In genomic region chr14:65461730-65462129, GRCh38 we compare ENCODE assay signal across 11 cellular contexts. TPM values are rescaled to one million over a fixed set of nuclear protein-coding genes. Genes with fewer than 3 reads are reported as not detected.
DNase-seq lines count a peak whose midpoint lies in the region; ATAC-seq and TF ChIP-seq lines count a peak whose summit lies in the region.
"Had no signal": no experiment of that assay in that cellular context is flagged by ENCODE, and none has a peak within 500 bp of the region (broad histone marks: within the 10 kb centered on the region; RNA-seq: fewer than 3 reads in every experiment).

No MANE protein-coding gene starts in this region.

- H3K27me3 ChIP-seq in CD4-positive, alpha-beta memory T cell (ENCODE audit: insufficient read depth, low read length), result no peaks in the 10 kb centered on the region
- H3K27me3 ChIP-seq: suprapubic skin had no signal

- peak overlapping the region in 6 of 7 donors; percentile 1 to 86 (median 74) for H3K27ac Mint-ChIP-seq in CD4-positive, alpha-beta memory T cell

- H3K9me3 Mint-ChIP-seq in CD4-positive, alpha-beta memory T cell, result peaks cover 0 to 7% (median 0%) of the 10 kb centered on the region in 8 donors

- H3K27ac ChIP-seq in CD4-positive, alpha-beta memory T cell (ENCODE audit: low read depth, low read length), result no peak overlapping the region
- H3K27ac ChIP-seq in coronary artery, result no peak overlapping the region
- H3K27ac ChIP-seq: suprapubic skin had no signal

- H3K4me3 ChIP-seq in CD4-positive, alpha-beta memory T cell (ENCODE audit: low read length in 2 of 2), result no peak overlapping the region
- no peak overlapping the region for H3K4me3 ChIP-seq in coronary artery
- H3K4me3 ChIP-seq: suprapubic skin had no signal

- no peaks in the 10 kb centered on the region for H3K27me3 Mint-ChIP-seq in CD4-positive, alpha-beta memory T cell

- peaks cover 5% of the 10 kb centered on the region for H3K36me3 ChIP-seq in CD4-positive, alpha-beta memory T cell (ENCODE audit: insufficient read depth, low read length)

- intact Hi-C loops in CD4-positive, alpha-beta memory T cell (cut with micrococcal nuclease), result no loop called here

- H3K4me1 Mint-ChIP-seq in CD4-positive, alpha-beta memory T cell, result peaks cover 27 to 62% (median 44%) of the 10 kb centered on the region in 4 donors

- POLR2A ChIA-PET in CD4-positive, alpha-beta memory T cell (lab: Charles Lee; ENCODE audit: partially characterized antibody), result interaction anchor here (1.0 to 1.1 kb wide), 2 partner anchors 10 to 46 kb away, joined by 3 to 5 read pairs; no protein-coding TSS in a partner anchor

- H3K4me1 ChIP-seq in CD4-positive, alpha-beta memory T cell (ENCODE audit: insufficient read depth, low read length), result peaks cover 23% of the 10 kb centered on the region

- no peaks in the 10 kb centered on the region for H3K9me3 ChIP-seq in CD4-positive, alpha-beta memory T cell (ENCODE audit: control insufficient read depth in 1 of 2, low read length in 2 of 2)
- H3K9me3 ChIP-seq: suprapubic skin had no signal

- TF ChIP-seq CTCF in coronary artery (IDR thresholded peaks at IDR 0.05), result no peak

- H3K36me3 Mint-ChIP-seq in CD4-positive, alpha-beta memory T cell, result peaks cover 36 to 52% of the 10 kb centered on the region in 2 donors

- CTCF ChIA-PET in CD4-positive, alpha-beta memory T cell (lab: Charles Lee; ENCODE audit: partially characterized antibody), result interaction anchor here (0.5 to 1.2 kb wide), 2 partner anchors 10 to 215 kb away, joined by 3 read pairs; no protein-coding TSS in a partner anchor

- H3K4me3 Mint-ChIP-seq in CD4-positive, alpha-beta memory T cell, result peak overlapping the region in 3 of 8 donors; percentile 3 to 37 (median 27)

- DNase-seq in CD4-positive, alpha-beta memory T cell, result no peak
- peak; percentile 90 for DNase-seq in NCI-H2171 treated with DMSO at 0.1 percent for 48 hours (lab: John Stamatoyannopoulos, UW)
- DNase-seq in dermis blood vessel endothelial cell, result peak; percentile 5
- DNase-seq in iPS-NIHi11 (ENCODE audit: low spot score), result no peak
- DNase-seq in DMS153 (lab: John Stamatoyannopoulos, UW), result no peak
- DNase-seq in AML-193 (lab: John Stamatoyannopoulos, UW), result no peak
- no peak for DNase-seq in coronary artery (ENCODE audit: low spot score)
- DNase-seq: retina had no signal

- ATAC-seq in GM21381 (IDR thresholded peaks at IDR 0.05; ENCODE audit: unreplicated experiment), result peak; percentile 31
- ATAC-seq: Panc1 had no signal

RNA-seq across cellular contexts. Expression of gene FUT8, which starts 49.2 kb away (rescaled TPM):
- total RNA-seq in CD4-positive, alpha-beta memory T cell, result 10 to 100 TPM; 49.3 to 51.0 TPM
- 10 to 100 TPM; 10.6 to 15.1 TPM for polyA plus RNA-seq in CD4-positive, alpha-beta memory T cell
- total RNA-seq in dermis blood vessel endothelial cell, result 15.0 and 15.1 TPM in 2 replicates

Comparison
In these comparisons a context has a peak if more than half of its experiments do, and no peak if none do; other contexts are left out.
1. DNase-seq: peak in NCI-H2171 treated with DMSO at 0.1 percent for 48 hours (single experiment) and dermis blood vessel endothelial cell (single experiment); none in CD4-positive, alpha-beta memory T cell (0 of 5), iPS-NIHi11 (single experiment), DMS153 (single experiment), AML-193 (0 of 2) and coronary artery (single experiment).